ENCODE assay signal across 1 cellular context in the genomic region with DNA sequence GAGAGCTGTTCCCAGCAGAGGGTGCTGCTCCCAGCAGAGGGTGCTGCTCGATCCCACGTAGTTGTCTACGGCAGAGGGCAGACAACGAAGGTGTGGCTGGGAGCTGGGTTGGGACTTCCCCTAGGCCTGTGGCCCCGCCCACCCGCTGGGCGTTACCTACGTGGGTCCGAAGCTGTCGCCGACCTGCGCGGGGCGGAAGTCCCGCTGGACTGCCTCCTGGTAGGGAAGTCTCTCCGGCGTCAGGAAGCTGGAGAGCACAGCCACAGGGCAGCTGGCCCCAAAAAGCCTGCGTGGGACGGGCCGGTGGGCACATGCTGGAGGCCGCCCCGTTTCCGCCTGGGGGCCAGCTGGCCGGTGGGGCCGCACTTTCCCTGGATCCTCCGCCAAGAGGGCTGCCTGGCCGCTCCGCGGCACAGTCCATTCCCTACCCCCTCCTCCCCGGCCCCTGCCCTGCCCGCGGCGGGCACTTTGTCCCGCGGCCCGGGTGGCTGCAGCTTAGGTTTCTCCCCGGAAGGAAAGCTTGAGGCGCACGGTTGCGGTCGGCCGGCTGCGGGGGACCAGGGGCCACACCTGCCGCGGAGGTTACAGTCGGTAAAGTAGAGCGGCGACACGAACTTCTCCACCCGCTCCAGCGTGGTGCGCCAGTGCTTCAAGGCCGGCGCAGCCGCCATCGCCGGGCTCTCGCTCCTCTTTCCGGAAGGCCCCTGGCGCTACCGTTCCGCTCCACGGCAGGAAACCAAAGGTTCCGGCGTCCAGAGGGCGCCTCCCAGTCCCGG.
TF ChIP-seq lines count a peak whose summit lies in the region.

A gene (minus strand): TSS at position 695 of the 776 bp plus-strand sequence. CDS start 24 bp downstream, at position 671.

TF ChIP-seq in HepG2, 621 proteins besides CTCF, POLR2A, EP300 and RAD21 (continued from another document and continues in another):
- TF ChIP-seq CBX2 (IDR thresholded peaks at IDR 0.05; ENCODE audit: low read depth, low read length) (no peak), CBX2 (CRISPR knock-in tag; IDR thresholded peaks at IDR 0.05; ENCODE audit: low read depth) (peak; percentile 76; the same call in 1 of the 2 replicates), ZFP36L2 (CRISPR knock-in tag; IDR thresholded peaks at IDR 0.05) (0 out of 2 replicates have a peak, but pooled peaks have one; percentile 68), ZNF605 (CRISPR knock-in tag; IDR thresholded peaks at IDR 0.05) (peak; percentile 52; the same call in 1 of the 2 replicates), ZSCAN29 (CRISPR knock-in tag; conservative IDR thresholded peaks at IDR 0.05) (no peak), ZNF607 (CRISPR knock-in tag; IDR thresholded peaks at IDR 0.05; ENCODE audit: borderline replicate concordance) (peak; percentile 24), ZNF550 (CRISPR knock-in tag; IDR thresholded peaks at IDR 0.05; ENCODE audit: borderline replicate concordance) (no peak), MBNL3 (CRISPR knock-in tag; conservative IDR thresholded peaks at IDR 0.05) (no peak), YEATS2 (CRISPR knock-in tag; IDR thresholded peaks at IDR 0.05; ENCODE audit: borderline replicate concordance) (peak; percentile 76), ZNF768 (CRISPR knock-in tag; IDR thresholded peaks at IDR 0.05) (peak; percentile 76), ARNTL (CRISPR knock-in tag; IDR thresholded peaks at IDR 0.05) (peak; percentile 8), PRPF4 (IDR thresholded peaks at IDR 0.05; ENCODE audit: low read depth, low read length, poor library complexity, severe bottlenecking) (no peak), AGO2 (optimal IDR thresholded peaks at IDR 0.05; ENCODE audit: low read depth, low read length) (peak; percentile 100), ELF4 (CRISPR knock-in tag; IDR thresholded peaks at IDR 0.05; ENCODE audit: borderline replicate concordance) (peak; percentile 59; the same call in 1 of the 2 replicates), MLLT10 (CRISPR knock-in tag; IDR thresholded peaks at IDR 0.05) (no peak), KLF16 (CRISPR knock-in tag; IDR thresholded peaks at IDR 0.05) (peak in 1 of 2 experiments; percentile 60; a peak in 1 of 4 replicates), ETV5 (CRISPR knock-in tag; IDR thresholded peaks at IDR 0.05; ENCODE audit: borderline replicate concordance) (peak; percentile 86), ZNF850 (CRISPR knock-in tag; conservative IDR thresholded peaks at IDR 0.05) (no peak), ZNF501 (CRISPR knock-in tag; IDR thresholded peaks at IDR 0.05) (no peak; the same call in 1 of the 2 replicates), ZNF839 (CRISPR knock-in tag; IDR thresholded peaks at IDR 0.05; ENCODE audit: borderline replicate concordance) (peak; percentile 85; the same call in 1 of the 2 replicates), ZNF557 (CRISPR knock-in tag; IDR thresholded peaks at IDR 0.05) (peak; percentile 16; the same call in 1 of the 2 replicates), ZNF777 (CRISPR knock-in tag; IDR thresholded peaks at IDR 0.05) (peak; percentile 59), HES4 (CRISPR knock-in tag; IDR thresholded peaks at IDR 0.05; ENCODE audit: borderline replicate concordance) (no peak), ZNF549 (CRISPR knock-in tag; IDR thresholded peaks at IDR 0.05) (no peak), ZKSCAN1 (IDR thresholded peaks at IDR 0.05; ENCODE audit: low read length) (peak; percentile 43; the same call in 1 of the 2 replicates), ZNF382 (CRISPR knock-in tag; IDR thresholded peaks at IDR 0.05; ENCODE audit: borderline replicate concordance) (no peak), ZNF207 (IDR thresholded peaks at IDR 0.05; ENCODE audit: borderline replicate concordance) (no peak), ZNF792 (CRISPR knock-in tag; IDR thresholded peaks at IDR 0.05) (peak; percentile 96), DR1 (CRISPR knock-in tag; IDR thresholded peaks at IDR 0.05) (peak; percentile 39; the same call in 1 of the 2 replicates)
- TF ChIP-seq, protein P1, sequence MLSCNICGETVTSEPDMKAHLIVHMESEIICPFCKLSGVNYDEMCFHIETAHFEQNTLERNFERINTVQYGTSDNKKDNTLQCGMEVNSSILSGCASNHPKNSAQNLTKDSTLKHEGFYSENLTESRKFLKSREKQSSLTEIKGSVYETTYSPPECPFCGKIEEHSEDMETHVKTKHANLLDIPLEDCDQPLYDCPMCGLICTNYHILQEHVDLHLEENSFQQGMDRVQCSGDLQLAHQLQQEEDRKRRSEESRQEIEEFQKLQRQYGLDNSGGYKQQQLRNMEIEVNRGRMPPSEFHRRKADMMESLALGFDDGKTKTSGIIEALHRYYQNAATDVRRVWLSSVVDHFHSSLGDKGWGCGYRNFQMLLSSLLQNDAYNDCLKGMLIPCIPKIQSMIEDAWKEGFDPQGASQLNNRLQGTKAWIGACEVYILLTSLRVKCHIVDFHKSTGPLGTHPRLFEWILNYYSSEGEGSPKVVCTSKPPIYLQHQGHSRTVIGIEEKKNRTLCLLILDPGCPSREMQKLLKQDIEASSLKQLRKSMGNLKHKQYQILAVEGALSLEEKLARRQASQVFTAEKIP (CRISPR knock-in tag; IDR thresholded peaks at IDR 0.05; ENCODE audit: borderline replicate concordance): no peak
- TF ChIP-seq, protein P2, sequence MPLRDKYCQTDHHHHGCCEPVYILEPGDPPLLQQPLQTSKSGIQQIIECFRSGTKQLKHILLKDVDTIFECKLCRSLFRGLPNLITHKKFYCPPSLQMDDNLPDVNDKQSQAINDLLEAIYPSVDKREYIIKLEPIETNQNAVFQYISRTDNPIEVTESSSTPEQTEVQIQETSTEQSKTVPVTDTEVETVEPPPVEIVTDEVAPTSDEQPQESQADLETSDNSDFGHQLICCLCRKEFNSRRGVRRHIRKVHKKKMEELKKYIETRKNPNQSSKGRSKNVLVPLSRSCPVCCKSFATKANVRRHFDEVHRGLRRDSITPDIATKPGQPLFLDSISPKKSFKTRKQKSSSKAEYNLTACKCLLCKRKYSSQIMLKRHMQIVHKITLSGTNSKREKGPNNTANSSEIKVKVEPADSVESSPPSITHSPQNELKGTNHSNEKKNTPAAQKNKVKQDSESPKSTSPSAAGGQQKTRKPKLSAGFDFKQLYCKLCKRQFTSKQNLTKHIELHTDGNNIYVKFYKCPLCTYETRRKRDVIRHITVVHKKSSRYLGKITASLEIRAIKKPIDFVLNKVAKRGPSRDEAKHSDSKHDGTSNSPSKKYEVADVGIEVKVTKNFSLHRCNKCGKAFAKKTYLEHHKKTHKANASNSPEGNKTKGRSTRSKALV (CRISPR knock-in tag; IDR thresholded peaks at IDR 0.05): no peak
- TF ChIP-seq, protein P3, sequence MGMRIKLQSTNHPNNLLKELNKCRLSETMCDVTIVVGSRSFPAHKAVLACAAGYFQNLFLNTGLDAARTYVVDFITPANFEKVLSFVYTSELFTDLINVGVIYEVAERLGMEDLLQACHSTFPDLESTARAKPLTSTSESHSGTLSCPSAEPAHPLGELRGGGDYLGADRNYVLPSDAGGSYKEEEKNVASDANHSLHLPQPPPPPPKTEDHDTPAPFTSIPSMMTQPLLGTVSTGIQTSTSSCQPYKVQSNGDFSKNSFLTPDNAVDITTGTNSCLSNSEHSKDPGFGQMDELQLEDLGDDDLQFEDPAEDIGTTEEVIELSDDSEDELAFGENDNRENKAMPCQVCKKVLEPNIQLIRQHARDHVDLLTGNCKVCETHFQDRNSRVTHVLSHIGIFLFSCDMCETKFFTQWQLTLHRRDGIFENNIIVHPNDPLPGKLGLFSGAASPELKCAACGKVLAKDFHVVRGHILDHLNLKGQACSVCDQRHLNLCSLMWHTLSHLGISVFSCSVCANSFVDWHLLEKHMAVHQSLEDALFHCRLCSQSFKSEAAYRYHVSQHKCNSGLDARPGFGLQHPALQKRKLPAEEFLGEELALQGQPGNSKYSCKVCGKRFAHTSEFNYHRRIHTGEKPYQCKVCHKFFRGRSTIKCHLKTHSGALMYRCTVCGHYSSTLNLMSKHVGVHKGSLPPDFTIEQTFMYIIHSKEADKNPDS (CRISPR knock-in tag; IDR thresholded peaks at IDR 0.05): peak; percentile 45; the same call in 1 of the 2 replicates
- TF ChIP-seq, protein P4, sequence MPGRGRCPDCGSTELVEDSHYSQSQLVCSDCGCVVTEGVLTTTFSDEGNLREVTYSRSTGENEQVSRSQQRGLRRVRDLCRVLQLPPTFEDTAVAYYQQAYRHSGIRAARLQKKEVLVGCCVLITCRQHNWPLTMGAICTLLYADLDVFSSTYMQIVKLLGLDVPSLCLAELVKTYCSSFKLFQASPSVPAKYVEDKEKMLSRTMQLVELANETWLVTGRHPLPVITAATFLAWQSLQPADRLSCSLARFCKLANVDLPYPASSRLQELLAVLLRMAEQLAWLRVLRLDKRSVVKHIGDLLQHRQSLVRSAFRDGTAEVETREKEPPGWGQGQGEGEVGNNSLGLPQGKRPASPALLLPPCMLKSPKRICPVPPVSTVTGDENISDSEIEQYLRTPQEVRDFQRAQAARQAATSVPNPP (CRISPR knock-in tag; IDR thresholded peaks at IDR 0.05): peak; percentile 75; the same call in 1 of the 2 replicates
- TF ChIP-seq, protein P5, sequence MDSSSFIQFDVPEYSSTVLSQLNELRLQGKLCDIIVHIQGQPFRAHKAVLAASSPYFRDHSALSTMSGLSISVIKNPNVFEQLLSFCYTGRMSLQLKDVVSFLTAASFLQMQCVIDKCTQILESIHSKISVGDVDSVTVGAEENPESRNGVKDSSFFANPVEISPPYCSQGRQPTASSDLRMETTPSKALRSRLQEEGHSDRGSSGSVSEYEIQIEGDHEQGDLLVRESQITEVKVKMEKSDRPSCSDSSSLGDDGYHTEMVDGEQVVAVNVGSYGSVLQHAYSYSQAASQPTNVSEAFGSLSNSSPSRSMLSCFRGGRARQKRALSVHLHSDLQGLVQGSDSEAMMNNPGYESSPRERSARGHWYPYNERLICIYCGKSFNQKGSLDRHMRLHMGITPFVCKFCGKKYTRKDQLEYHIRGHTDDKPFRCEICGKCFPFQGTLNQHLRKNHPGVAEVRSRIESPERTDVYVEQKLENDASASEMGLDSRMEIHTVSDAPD (CRISPR knock-in tag; IDR thresholded peaks at IDR 0.05): peak; percentile 2; the same call in 1 of the 2 replicates
- TF ChIP-seq, protein P6, sequence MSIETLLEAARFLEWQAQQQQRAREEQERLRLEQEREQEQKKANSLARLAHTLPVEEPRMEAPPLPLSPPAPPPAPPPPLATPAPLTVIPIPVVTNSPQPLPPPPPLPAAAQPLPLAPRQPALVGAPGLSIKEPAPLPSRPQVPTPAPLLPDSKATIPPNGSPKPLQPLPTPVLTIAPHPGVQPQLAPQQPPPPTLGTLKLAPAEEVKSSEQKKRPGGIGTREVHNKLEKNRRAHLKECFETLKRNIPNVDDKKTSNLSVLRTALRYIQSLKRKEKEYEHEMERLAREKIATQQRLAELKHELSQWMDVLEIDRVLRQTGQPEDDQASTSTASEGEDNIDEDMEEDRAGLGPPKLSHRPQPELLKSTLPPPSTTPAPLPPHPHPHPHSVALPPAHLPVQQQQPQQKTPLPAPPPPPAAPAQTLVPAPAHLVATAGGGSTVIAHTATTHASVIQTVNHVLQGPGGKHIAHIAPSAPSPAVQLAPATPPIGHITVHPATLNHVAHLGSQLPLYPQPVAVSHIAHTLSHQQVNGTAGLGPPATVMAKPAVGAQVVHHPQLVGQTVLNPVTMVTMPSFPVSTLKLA (IDR thresholded peaks at IDR 0.05): peak; percentile 46
- TF ChIP-seq, protein P7, sequence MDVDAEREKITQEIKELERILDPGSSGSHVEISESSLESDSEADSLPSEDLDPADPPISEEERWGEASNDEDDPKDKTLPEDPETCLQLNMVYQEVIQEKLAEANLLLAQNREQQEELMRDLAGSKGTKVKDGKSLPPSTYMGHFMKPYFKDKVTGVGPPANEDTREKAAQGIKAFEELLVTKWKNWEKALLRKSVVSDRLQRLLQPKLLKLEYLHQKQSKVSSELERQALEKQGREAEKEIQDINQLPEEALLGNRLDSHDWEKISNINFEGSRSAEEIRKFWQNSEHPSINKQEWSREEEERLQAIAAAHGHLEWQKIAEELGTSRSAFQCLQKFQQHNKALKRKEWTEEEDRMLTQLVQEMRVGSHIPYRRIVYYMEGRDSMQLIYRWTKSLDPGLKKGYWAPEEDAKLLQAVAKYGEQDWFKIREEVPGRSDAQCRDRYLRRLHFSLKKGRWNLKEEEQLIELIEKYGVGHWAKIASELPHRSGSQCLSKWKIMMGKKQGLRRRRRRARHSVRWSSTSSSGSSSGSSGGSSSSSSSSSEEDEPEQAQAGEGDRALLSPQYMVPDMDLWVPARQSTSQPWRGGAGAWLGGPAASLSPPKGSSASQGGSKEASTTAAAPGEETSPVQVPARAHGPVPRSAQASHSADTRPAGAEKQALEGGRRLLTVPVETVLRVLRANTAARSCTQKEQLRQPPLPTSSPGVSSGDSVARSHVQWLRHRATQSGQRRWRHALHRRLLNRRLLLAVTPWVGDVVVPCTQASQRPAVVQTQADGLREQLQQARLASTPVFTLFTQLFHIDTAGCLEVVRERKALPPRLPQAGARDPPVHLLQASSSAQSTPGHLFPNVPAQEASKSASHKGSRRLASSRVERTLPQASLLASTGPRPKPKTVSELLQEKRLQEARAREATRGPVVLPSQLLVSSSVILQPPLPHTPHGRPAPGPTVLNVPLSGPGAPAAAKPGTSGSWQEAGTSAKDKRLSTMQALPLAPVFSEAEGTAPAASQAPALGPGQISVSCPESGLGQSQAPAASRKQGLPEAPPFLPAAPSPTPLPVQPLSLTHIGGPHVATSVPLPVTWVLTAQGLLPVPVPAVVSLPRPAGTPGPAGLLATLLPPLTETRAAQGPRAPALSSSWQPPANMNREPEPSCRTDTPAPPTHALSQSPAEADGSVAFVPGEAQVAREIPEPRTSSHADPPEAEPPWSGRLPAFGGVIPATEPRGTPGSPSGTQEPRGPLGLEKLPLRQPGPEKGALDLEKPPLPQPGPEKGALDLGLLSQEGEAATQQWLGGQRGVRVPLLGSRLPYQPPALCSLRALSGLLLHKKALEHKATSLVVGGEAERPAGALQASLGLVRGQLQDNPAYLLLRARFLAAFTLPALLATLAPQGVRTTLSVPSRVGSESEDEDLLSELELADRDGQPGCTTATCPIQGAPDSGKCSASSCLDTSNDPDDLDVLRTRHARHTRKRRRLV (CRISPR knock-in tag; IDR thresholded peaks at IDR 0.05): no peak
- TF ChIP-seq, protein P8, sequence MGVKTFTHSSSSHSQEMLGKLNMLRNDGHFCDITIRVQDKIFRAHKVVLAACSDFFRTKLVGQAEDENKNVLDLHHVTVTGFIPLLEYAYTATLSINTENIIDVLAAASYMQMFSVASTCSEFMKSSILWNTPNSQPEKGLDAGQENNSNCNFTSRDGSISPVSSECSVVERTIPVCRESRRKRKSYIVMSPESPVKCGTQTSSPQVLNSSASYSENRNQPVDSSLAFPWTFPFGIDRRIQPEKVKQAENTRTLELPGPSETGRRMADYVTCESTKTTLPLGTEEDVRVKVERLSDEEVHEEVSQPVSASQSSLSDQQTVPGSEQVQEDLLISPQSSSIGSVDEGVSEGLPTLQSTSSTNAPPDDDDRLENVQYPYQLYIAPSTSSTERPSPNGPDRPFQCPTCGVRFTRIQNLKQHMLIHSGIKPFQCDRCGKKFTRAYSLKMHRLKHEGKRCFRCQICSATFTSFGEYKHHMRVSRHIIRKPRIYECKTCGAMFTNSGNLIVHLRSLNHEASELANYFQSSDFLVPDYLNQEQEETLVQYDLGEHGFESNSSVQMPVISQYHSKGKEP (CRISPR knock-in tag; IDR thresholded peaks at IDR 0.05): no peak
- TF ChIP-seq, protein P9, sequence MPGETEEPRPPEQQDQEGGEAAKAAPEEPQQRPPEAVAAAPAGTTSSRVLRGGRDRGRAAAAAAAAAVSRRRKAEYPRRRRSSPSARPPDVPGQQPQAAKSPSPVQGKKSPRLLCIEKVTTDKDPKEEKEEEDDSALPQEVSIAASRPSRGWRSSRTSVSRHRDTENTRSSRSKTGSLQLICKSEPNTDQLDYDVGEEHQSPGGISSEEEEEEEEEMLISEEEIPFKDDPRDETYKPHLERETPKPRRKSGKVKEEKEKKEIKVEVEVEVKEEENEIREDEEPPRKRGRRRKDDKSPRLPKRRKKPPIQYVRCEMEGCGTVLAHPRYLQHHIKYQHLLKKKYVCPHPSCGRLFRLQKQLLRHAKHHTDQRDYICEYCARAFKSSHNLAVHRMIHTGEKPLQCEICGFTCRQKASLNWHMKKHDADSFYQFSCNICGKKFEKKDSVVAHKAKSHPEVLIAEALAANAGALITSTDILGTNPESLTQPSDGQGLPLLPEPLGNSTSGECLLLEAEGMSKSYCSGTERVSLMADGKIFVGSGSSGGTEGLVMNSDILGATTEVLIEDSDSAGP (CRISPR knock-in tag; IDR thresholded peaks at IDR 0.05; ENCODE audit: borderline replicate concordance): peak; percentile 94
